Comparison of ENCODE assay signal across 9 cellular contexts in the genomic region with DNA sequence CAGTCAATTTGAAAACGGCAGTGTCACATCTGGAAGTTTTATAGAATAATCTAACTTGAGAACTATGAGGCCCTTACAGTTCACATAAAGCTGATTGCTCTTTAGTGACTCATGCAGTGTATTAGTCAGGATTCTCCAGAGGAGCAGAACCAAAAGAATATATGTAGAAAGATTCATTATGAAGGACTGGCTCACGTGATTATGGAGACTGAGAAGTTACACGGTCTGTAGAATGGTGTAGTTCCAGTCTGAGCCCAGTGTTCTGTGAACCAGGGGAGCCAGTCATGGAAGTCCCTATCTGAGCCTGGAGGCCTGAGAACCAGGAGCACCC. TPM values are rescaled to one million over a fixed set of nuclear protein-coding genes. Genes with fewer than 3 reads are reported as not detected.
DNase-seq lines count a peak whose midpoint lies in the region; ATAC-seq and TF ChIP-seq lines count a peak whose summit lies in the region.
"Had no signal": no experiment of that assay in that cellular context is flagged by ENCODE, and none has a peak within 500 bp of the region (broad histone marks: within the 10 kb centered on the region; RNA-seq: fewer than 3 reads in every experiment).

No MANE protein-coding gene starts in this region.

- DNase-seq in AG10803 (ENCODE audit: low read depth) (peak; percentile 82), HT1080 (ENCODE audit: low read depth) (peak; percentile 89), amniotic epithelial cell (ENCODE audit: low read depth) (peak; percentile 88), left colon (no peak), NCI-H345 (lab: John Stamatoyannopoulos, UW) (no peak), SKM-1 treated with dmso at 0.1 percent for 144 hours (lab: John Stamatoyannopoulos, UW; ENCODE audit: unreplicated experiment) (no peak), NCI-H510A treated with DMSO at 0.1 percent for 48 hours (lab: John Stamatoyannopoulos, UW) (no peak)
- DNase-seq: activated naive CD4-positive, alpha-beta T cell had no signal

- peak; percentile 60 for ATAC-seq in left colon
- no peak for ATAC-seq in HG03442 (IDR thresholded peaks at IDR 0.05; ENCODE audit: unreplicated experiment)

- no peak for TF ChIP-seq CTCF in AG10803 (conservative IDR thresholded peaks at IDR 0.05; ENCODE audit: low read length)

- H3K4me3 ChIP-seq in AG10803 (ENCODE audit: low read length) = no peak overlapping the region

- intact Hi-C loops in left colon (cut with DNase I, micrococcal nuclease) = no loop called here

RNA-seq across cellular contexts. Expression of gene RBM33, which starts 21.5 kb away (rescaled TPM):
- total RNA-seq in HT1080 (2014; rRNA removed; shearing (Covaris generic)) = 18.8 and 19.7 TPM in 2 replicates
- polyA plus RNA-seq in HT1080 (2015; cell fraction: cytosol; rRNA removed) = 11.1 and 19.4 TPM in 2 replicates
- polyA plus RNA-seq in HT1080 (2015; cell fraction: nucleus; rRNA removed) = 47.7 and 62.1 TPM in 2 replicates
- 10 to 100 TPM; 59.1 to 61.1 TPM for total RNA-seq in left colon

Comparison
In these comparisons a context has a peak if more than half of its experiments do, and no peak if none do; other contexts are left out.
1. DNase-seq: peak in AG10803 (single experiment), HT1080 (single experiment) and amniotic epithelial cell (single experiment); none in left colon (0 of 2), NCI-H345 (single experiment), SKM-1 treated with dmso at 0.1 percent for 144 hours (single experiment) and NCI-H510A treated with DMSO at 0.1 percent for 48 hours (single experiment).